In the genomic region with DNA sequence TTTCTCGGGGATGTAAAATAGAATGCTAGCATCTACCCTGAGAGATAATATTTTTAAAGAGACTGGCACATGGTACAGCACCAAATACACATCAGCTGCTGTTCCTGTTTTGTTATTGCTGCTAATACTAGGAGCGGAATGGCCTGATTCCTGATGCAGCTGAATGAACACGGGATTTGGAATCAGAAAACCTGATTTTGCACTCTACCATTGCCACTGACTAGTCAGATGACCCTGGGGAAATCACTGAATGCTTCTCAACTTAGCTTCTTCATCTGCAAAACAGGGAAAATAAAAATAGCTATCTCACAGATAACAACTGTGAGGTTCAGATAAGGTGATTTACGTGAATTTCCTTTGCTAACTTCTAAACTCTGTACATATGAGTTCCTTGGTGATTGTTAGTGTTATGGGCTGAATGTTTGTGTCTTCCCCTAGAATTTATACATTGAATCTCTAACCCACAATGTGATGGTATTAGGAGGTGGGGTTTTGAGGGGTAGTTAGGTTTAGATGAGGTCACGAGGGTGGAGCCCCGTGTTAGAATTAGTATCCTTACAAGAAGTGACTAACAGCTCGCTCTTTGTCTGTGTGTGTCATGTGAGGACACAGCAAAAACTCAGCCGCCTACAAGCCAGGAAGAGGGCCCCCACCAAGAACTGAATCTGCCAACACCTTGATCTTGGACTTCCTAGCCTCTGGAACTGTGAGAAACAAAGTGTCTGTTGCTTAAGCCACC, we compare ENCODE assay signal across 9 cellular contexts. TPM values are rescaled to one million over a fixed set of nuclear protein-coding genes. Genes with fewer than 3 reads are reported as not detected.
DNase-seq lines count a peak whose midpoint lies in the region; ATAC-seq and TF ChIP-seq lines count a peak whose summit lies in the region.
"Had no signal": no experiment of that assay in that cellular context is flagged by ENCODE, and none has a peak within 500 bp of the region (broad histone marks: within the 10 kb centered on the region; RNA-seq: fewer than 3 reads in every experiment).

No MANE protein-coding gene starts in this region.

- intact Hi-C loops in CD4-positive, alpha-beta T cell (cut with DNase I, micrococcal nuclease), result loop anchor here in 1 of 2 experiments (2.0 kb wide), 2 partner anchors 83 to 155 kb away; a partner anchor contains a TSS
- intact Hi-C loops in tibial artery (cut with DNase I; ENCODE audit: low total_unique reads), result loop anchor here (10.0 kb wide), 1 partner anchor 157 kb away; no protein-coding TSS in a partner anchor
- intact Hi-C loops in colonic mucosa (cut with DNase I), result no loop called here

- ATAC-seq in CD4-positive, alpha-beta T cell (ENCODE audit: poor library complexity), result peak; percentile 59
- no peak for ATAC-seq in HG02840 (IDR thresholded peaks at IDR 0.05; ENCODE audit: low FRiP score, unreplicated experiment)

- DNase-seq in CD4-positive, alpha-beta T cell, result peak; percentile 52 to 86 (median 64)
- DNase-seq in activated CD4-positive, alpha-beta memory T cell treated with anti-CD3 and anti-CD28 coated beads, Interleukin-2, amount 10 ng/mL, durations not matched to agents 7 days and 5 days, result peak; percentile 76
- DNase-seq in cardiac fibroblast (ENCODE audit: low read depth in 2 of 2) (peak; percentile 69 to 78), tibial artery (no peak), NCI-H1436 (lab: John Stamatoyannopoulos, UW) (no peak), colonic mucosa (no peak)
- DNase-seq: NCI-H524 had no signal

- H3K4me3 ChIP-seq in cardiac fibroblast (replicated peaks in 1 of 2; ENCODE audit: low read depth in 2 of 2, low read length in 2 of 2) (no peak overlapping the region), skin epidermis (no peak overlapping the region), tibial artery (no peak overlapping the region), colonic mucosa (no peak overlapping the region)

- H3K27ac ChIP-seq in CD4-positive, alpha-beta T cell (ENCODE audit: low read depth, low read length), result peak overlapping the region; percentile 91
- peak overlapping the region in 17 of 21 experiments; percentile 9 to 93 (median 50) for H3K27ac ChIP-seq in skin epidermis
- no peak overlapping the region for H3K27ac ChIP-seq in tibial artery
- no peak overlapping the region for H3K27ac ChIP-seq in colonic mucosa

- H3K27ac Mint-ChIP-seq in CD4-positive, alpha-beta T cell, result peak overlapping the region; percentile 99
- peak overlapping the region; percentile 99 for H3K27ac Mint-ChIP-seq in activated CD4-positive, alpha-beta memory T cell treated with anti-CD3 and anti-CD28 coated beads, Interleukin-2, amount 10 ng/mL, durations not matched to agents 7 days and 5 days

- H3K36me3 Mint-ChIP-seq in CD4-positive, alpha-beta T cell (ENCODE audit: low read depth), result no peaks in the 10 kb centered on the region
- H3K36me3 Mint-ChIP-seq in activated CD4-positive, alpha-beta memory T cell treated with anti-CD3 and anti-CD28 coated beads, Interleukin-2, amount 10 ng/mL, durations not matched to agents 7 days and 5 days (ENCODE audit: low read depth), result peaks cover 32% of the 10 kb centered on the region

- TF ChIP-seq CTCF in CD4-positive, alpha-beta T cell (IDR thresholded peaks at IDR 0.05), result peak; percentile 15
- TF ChIP-seq CTCF in cardiac fibroblast (IDR thresholded peaks at IDR 0.05; ENCODE audit: low read depth, low read length) (no peak), tibial artery (IDR thresholded peaks at IDR 0.05) (no peak), colonic mucosa (IDR thresholded peaks at IDR 0.05) (no peak)

- no peaks in the 10 kb centered on the region for H3K27me3 Mint-ChIP-seq in CD4-positive, alpha-beta T cell
- no peaks in the 10 kb centered on the region for H3K27me3 Mint-ChIP-seq in activated CD4-positive, alpha-beta memory T cell treated with anti-CD3 and anti-CD28 coated beads, Interleukin-2, amount 10 ng/mL, durations not matched to agents 7 days and 5 days

- POLR2A ChIA-PET in CD4-positive, alpha-beta T cell (lab: Charles Lee), result interaction anchor here (0.6 to 18.0 kb wide), 34 partner anchors 11 to 924 kb away, joined by 3 to 683 read pairs (median 4); a partner anchor contains a TSS
- POLR2A ChIA-PET in activated CD4-positive, alpha-beta memory T cell treated with anti-CD3 and anti-CD28 coated beads, Interleukin-2, amount 10 ng/mL, durations not matched to agents 7 days and 5 days (lab: Charles Lee), result interaction anchor here (0.6 to 12.0 kb wide), 22 partner anchors 10 to 538 kb away, joined by 3 to 828 read pairs (median 12); a partner anchor contains a TSS

- H3K4me3 Mint-ChIP-seq in CD4-positive, alpha-beta T cell, result peak overlapping the region; percentile 84
- peak overlapping the region; percentile 86 for H3K4me3 Mint-ChIP-seq in activated CD4-positive, alpha-beta memory T cell treated with anti-CD3 and anti-CD28 coated beads, Interleukin-2, amount 10 ng/mL, durations not matched to agents 7 days and 5 days

- no peaks in the 10 kb centered on the region for H3K9me3 Mint-ChIP-seq in CD4-positive, alpha-beta T cell
- H3K9me3 Mint-ChIP-seq in activated CD4-positive, alpha-beta memory T cell treated with anti-CD3 and anti-CD28 coated beads, Interleukin-2, amount 10 ng/mL, durations not matched to agents 7 days and 5 days, result no peaks in the 10 kb centered on the region

- H3K36me3 ChIP-seq in tibial artery (peaks cover 0 to 7% (median 0%) of the 10 kb centered on the region in 3 donors), colonic mucosa (no peaks in the 10 kb centered on the region)

- no peaks in the 10 kb centered on the region for H3K9me3 ChIP-seq in CD4-positive, alpha-beta T cell (ENCODE audit: control insufficient read depth, low read length)
- H3K9me3 ChIP-seq in tibial artery, result no peaks in the 10 kb centered on the region
- H3K9me3 ChIP-seq in colonic mucosa, result no peaks in the 10 kb centered on the region

- no peaks in the 10 kb centered on the region for H3K27me3 ChIP-seq in CD4-positive, alpha-beta T cell (ENCODE audit: control insufficient read depth, insufficient read depth, low read length)
- H3K27me3 ChIP-seq in tibial artery, result no peaks in the 10 kb centered on the region
- H3K27me3 ChIP-seq in colonic mucosa, result no peaks in the 10 kb centered on the region

- H3K4me1 ChIP-seq in tibial artery (peaks cover 0 to 8% (median 3%) of the 10 kb centered on the region in 4 donors), colonic mucosa (no peaks in the 10 kb centered on the region)

- no peak overlapping the region for H3K9ac ChIP-seq in colonic mucosa (ENCODE audit: low read depth in 2 of 2, low read length in 2 of 2)

- H3K4me1 Mint-ChIP-seq in CD4-positive, alpha-beta T cell (ENCODE audit: low read depth), result peaks cover 95% of the 10 kb centered on the region
- peaks cover 93% of the 10 kb centered on the region for H3K4me1 Mint-ChIP-seq in activated CD4-positive, alpha-beta memory T cell treated with anti-CD3 and anti-CD28 coated beads, Interleukin-2, amount 10 ng/mL, durations not matched to agents 7 days and 5 days

- CTCF ChIA-PET in CD4-positive, alpha-beta T cell (lab: Charles Lee), result interaction anchor here (0.7 to 5.2 kb wide), 6 partner anchors 11 to 155 kb away, joined by 3 to 84 read pairs (median 8); no protein-coding TSS in a partner anchor
- CTCF ChIA-PET in activated CD4-positive, alpha-beta memory T cell treated with anti-CD3 and anti-CD28 coated beads, Interleukin-2, amount 10 ng/mL, durations not matched to agents 7 days and 5 days (lab: Charles Lee), result interaction anchor here (0.8 to 10.4 kb wide), 17 partner anchors 8 to 235 kb away, joined by 3 to 102 read pairs (median 6); a partner anchor contains a TSS

RNA-seq across cellular contexts. Expression of a gene that starts 24.9 kb away (rescaled TPM):
- total RNA-seq in CD4-positive, alpha-beta T cell, result 10 to 100 TPM; 28.4 to 30.2 TPM
- total RNA-seq in activated CD4-positive, alpha-beta memory T cell treated with anti-CD3 and anti-CD28 coated beads, Interleukin-2, amount 10 ng/mL, durations not matched to agents 7 days and 5 days, result 10 to 100 TPM; 52.5 to 55.6 TPM
- 1 to 10 TPM; 1.2 to 3.3 TPM for total RNA-seq in colonic mucosa

Comparison
In these comparisons a context has a peak if more than half of its experiments do, and no peak if none do; other contexts are left out.
1. DNase-seq: peak in CD4-positive, alpha-beta T cell (10 of 10), activated CD4-positive, alpha-beta memory T cell treated with anti-CD3 and anti-CD28 coated beads, Interleukin-2, amount 10 ng/mL, durations not matched to agents 7 days and 5 days (single experiment) and cardiac fibroblast (2 of 2); none in tibial artery (0 of 2), NCI-H1436 (single experiment) and colonic mucosa (single experiment).
2. H3K27ac ChIP-seq: peak in CD4-positive, alpha-beta T cell (single experiment) and skin epidermis (17 of 21); none in tibial artery (0 of 2) and colonic mucosa (single experiment).
3. RNA of a gene that starts 24.9 kb away (total RNA-seq): 52.5 to 55.6 TPM in activated CD4-positive, alpha-beta memory T cell treated with anti-CD3 and anti-CD28 coated beads, Interleukin-2, amount 10 ng/mL, durations not matched to agents 7 days and 5 days and 28.4 to 30.2 TPM in CD4-positive, alpha-beta T cell; 1.2 to 3.3 TPM in colonic mucosa; every median in the first group is over 4 times any median in the second.